ENCODE assay signal across 1 cellular context in the genomic region with DNA sequence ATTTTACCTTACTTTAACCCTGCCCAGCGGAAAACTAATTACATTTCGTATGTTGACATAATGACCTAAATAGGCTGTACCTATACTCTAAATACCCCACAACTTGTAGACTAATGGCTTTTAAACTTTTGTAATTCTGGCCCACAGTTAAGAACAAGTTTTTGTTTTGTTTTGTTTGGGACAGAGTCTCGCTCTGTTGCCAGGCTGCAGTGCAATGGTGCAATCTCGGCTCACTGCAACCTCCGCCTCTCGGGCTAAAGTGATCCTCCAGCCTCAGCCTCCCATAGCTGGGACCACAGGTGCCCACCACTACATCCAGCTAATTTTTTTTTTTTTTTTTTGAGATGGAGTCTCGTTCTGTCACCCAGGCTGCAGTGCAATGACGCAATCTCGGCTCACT.
A peak's percentile ranks its signal among the peaks of the same experiment; 100 is the strongest.
TF ChIP-seq lines count a peak whose summit lies in the region.

No MANE protein-coding gene starts in this region.

TF ChIP-seq in HepG2, 621 proteins besides CTCF, POLR2A, EP300 and RAD21:
- TF ChIP-seq ZNF446 (CRISPR knock-in tag; IDR thresholded peaks at IDR 0.05) (no peak), SIN3B (IDR thresholded peaks at IDR 0.05; ENCODE audit: low read length) (no peak), ZFP36L2 (CRISPR knock-in tag; IDR thresholded peaks at IDR 0.05) (no peak), ATF7 (IDR thresholded peaks at IDR 0.05) (peak; percentile 28; the same call in 1 of the 2 replicates), ATF7 (CRISPR knock-in tag; IDR thresholded peaks at IDR 0.05) (no peak), MEIS1 (CRISPR knock-in tag; IDR thresholded peaks at IDR 0.05; ENCODE audit: borderline replicate concordance) (no peak), ZFP82 (CRISPR knock-in tag; IDR thresholded peaks at IDR 0.05; ENCODE audit: borderline replicate concordance) (no peak)
- TF ChIP-seq, protein P1, sequence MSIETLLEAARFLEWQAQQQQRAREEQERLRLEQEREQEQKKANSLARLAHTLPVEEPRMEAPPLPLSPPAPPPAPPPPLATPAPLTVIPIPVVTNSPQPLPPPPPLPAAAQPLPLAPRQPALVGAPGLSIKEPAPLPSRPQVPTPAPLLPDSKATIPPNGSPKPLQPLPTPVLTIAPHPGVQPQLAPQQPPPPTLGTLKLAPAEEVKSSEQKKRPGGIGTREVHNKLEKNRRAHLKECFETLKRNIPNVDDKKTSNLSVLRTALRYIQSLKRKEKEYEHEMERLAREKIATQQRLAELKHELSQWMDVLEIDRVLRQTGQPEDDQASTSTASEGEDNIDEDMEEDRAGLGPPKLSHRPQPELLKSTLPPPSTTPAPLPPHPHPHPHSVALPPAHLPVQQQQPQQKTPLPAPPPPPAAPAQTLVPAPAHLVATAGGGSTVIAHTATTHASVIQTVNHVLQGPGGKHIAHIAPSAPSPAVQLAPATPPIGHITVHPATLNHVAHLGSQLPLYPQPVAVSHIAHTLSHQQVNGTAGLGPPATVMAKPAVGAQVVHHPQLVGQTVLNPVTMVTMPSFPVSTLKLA (IDR thresholded peaks at IDR 0.05), result no peak
- TF ChIP-seq, protein P2, sequence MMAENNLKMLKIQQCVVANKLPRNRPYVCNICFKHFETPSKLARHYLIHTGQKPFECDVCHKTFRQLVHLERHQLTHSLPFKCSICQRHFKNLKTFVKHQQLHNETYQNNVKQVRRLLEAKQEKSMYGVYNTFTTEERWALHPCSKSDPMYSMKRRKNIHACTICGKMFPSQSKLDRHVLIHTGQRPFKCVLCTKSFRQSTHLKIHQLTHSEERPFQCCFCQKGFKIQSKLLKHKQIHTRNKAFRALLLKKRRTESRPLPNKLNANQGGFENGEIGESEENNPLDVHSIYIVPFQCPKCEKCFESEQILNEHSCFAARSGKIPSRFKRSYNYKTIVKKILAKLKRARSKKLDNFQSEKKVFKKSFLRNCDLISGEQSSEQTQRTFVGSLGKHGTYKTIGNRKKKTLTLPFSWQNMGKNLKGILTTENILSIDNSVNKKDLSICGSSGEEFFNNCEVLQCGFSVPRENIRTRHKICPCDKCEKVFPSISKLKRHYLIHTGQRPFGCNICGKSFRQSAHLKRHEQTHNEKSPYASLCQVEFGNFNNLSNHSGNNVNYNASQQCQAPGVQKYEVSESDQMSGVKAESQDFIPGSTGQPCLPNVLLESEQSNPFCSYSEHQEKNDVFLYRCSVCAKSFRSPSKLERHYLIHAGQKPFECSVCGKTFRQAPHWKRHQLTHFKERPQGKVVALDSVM (CRISPR knock-in tag; IDR thresholded peaks at IDR 0.05), result peak; percentile 58; the same call in 1 of the 2 replicates
